Comparison of ENCODE assay signal across 8 cellular contexts in the genomic region with DNA sequence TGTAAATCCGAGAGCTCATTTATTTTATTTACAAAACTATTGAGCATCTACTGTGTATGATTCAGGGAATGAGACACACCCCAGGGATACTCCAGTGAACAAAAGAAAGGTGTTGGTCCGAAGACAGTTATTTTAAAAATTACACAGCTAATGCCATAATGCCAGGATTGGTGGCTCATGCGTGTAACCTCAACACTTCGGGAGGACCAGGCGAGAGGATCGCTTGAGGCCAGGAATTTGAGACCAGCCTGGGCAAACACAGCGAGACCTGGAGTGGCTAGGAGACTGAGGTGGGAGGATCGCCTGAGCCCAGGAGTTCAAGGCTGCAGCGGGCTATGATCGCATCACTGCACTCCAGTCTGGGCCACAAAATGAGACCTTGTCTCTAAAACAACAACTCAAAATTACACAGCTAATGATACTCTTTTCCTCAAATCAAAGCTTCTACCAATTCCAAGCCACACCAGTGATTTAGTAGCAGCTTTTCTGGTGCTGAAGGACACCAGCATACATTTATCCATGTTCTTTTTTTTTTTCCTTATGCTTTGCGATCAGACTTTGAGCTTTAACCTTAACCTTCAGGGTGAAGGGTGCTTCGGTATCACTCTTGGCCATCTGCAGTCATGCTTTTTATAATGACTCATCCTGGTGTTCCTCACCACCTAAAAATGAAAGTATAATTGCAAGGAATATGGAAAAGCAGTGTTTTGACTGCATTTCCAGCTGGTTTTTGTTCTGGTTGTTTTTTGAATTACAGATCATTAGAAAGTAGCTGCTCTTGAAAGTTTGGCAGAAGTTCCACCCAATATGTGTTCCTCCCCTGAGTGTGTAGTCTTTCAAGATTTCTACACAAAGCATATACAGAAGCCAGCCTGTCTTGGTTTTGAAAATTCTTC. TPM values are rescaled to one million over a fixed set of nuclear protein-coding genes. Genes with fewer than 3 reads are reported as not detected.
A peak's percentile ranks its signal among the peaks of the same experiment; 100 is the strongest.
DNase-seq lines count a peak whose midpoint lies in the region; ATAC-seq and TF ChIP-seq lines count a peak whose summit lies in the region.

No MANE protein-coding gene starts in this region.

- ATAC-seq in HG02759 (IDR thresholded peaks at IDR 0.05; ENCODE audit: unreplicated experiment), result no peak

- no peak for DNase-seq in AG04449 (ENCODE audit: low read depth, low spot score)
- no peak for DNase-seq in H7
- peak; percentile 66 for DNase-seq in glomerular visceral epithelial cell (ENCODE audit: extremely low spot score)
- DNase-seq in sigmoid colon, result no peak
- DNase-seq in stimulated activated CD4-positive, alpha-beta T cell treated with anti-CD3 and anti-CD28 coated beads, Interleukin-4, amount 100 ng/mL, for 24 hours, result no peak
- no peak for DNase-seq in cerebellar cortex (ENCODE audit: low spot score)

- no peaks in the 10 kb centered on the region for H3K36me3 ChIP-seq in H7 (replicated peaks; ENCODE audit: control insufficient read depth, insufficient read depth, low read length)
- no peaks in the 10 kb centered on the region for H3K36me3 ChIP-seq in sigmoid colon

- no peak for TF ChIP-seq POLR2A in sigmoid colon (IDR thresholded peaks at IDR 0.05)

- peaks cover 11% of the 10 kb centered on the region for H3K27me3 ChIP-seq in H7 (ENCODE audit: control insufficient read depth, insufficient read depth, low read length)
- no peaks in the 10 kb centered on the region for H3K27me3 ChIP-seq in sigmoid colon

- POLR2A ChIA-PET in AG04449 (lab: Yijun Ruan, JAX), result interaction anchor here (1.1 to 1.2 kb wide), 2 partner anchors 125 to 149 kb away, joined by 3 read pairs; partner anchors contain the start of genes ALDH1L2 and WASHC4

- H3K4me3 ChIP-seq in AG04449 (ENCODE audit: low read depth, low read length) (peak overlapping the region; percentile 86), H7 (ENCODE audit: insufficient read depth, low read depth, low read length) (peak overlapping the region; percentile 78; the same call in 1 of the 2 replicates), WI38 (ENCODE audit: low read depth, low read length) (peak overlapping the region; percentile 75), sigmoid colon (peak overlapping the region; percentile 77 to 90 (median 86))

- no peaks in the 10 kb centered on the region for H3K9me3 ChIP-seq in sigmoid colon

- CTCF ChIA-PET in AG04449 (lab: Yijun Ruan, JAX), result interaction anchor here (1.0 to 1.6 kb wide), 6 partner anchors 10 to 577 kb away, joined by 3 to 8 read pairs (median 4); no protein-coding TSS in a partner anchor

- peaks cover 0 to 17% (median 9%) of the 10 kb centered on the region in 4 donors for H3K4me1 ChIP-seq in sigmoid colon

- 20 to 69% methylated on average over 12 of the region's 12 CpGs for WGBS in sigmoid colon, 2 donors

- intact Hi-C loops in sigmoid colon (cut with DNase I), result no loop called here

- H3K27ac ChIP-seq in sigmoid colon, result peak overlapping the region; percentile 80 to 83 (median 82)

- TF ChIP-seq EP300 in sigmoid colon (IDR thresholded peaks at IDR 0.05), result no peak

- TF ChIP-seq CTCF in AG04449 (IDR thresholded peaks at IDR 0.05; ENCODE audit: insufficient read depth, low read length, missing control alignments), result no peak
- TF ChIP-seq CTCF in WI38 (IDR thresholded peaks at IDR 0.05; ENCODE audit: low read depth, low read length), result no peak
- no peak for TF ChIP-seq CTCF in sigmoid colon (IDR thresholded peaks at IDR 0.05)

RNA-seq across cellular contexts. Expression of gene SLC41A2, which starts 1.1 kb away (rescaled TPM):
- total RNA-seq in H7 (2014; rRNA removed; shearing (Covaris generic)), result 1.00 and 1.9 TPM in 2 replicates
- 10 to 100 TPM; 19.7 to 24.6 (median 22.3) TPM for total RNA-seq in sigmoid colon
- 10 to 100 TPM in 1 of 3 donors, 1 to 10 TPM in 2; 6.5 to 15.8 (median 9.0) TPM for polyA plus RNA-seq in sigmoid colon

RNA-seq across cellular contexts. Expression of gene NOPCHAP1, which starts 26.9 kb away (rescaled TPM):
- total RNA-seq in H7 (2014; rRNA removed; shearing (Covaris generic)), result 17.5 and 19.3 TPM in 2 replicates
- 1 to 10 TPM; 3.9 to 6.6 (median 6.1) TPM for total RNA-seq in sigmoid colon
- 1 to 10 TPM; 7.2 to 9.1 (median 8.8) TPM for polyA plus RNA-seq in sigmoid colon
